In the genomic region with DNA sequence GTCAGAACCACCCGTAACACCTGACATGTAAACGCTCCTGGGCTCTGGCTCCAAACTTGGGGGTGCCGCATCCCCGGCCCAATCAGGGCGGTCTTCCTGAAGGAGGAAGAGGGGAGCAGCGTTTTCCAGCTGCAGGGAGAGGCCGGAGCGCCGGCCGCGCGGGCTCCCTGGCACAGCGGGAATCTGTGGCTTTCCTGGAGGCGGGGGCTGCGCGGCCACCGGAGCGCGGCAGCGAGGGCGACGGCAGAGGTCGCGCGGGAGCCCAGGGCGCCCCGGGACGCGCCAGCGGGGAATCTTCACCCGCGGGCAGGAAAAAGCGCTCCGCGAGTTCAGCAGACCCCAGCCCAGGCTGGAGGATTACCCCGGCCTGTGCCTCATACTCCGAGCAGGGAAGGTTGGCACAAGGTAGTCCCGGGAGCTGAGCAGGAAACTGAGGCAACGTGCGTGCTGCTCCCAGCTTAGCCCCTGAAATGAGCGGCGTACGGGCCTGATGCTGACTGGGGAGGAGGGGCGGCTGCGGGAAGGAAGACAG, we compare ENCODE assay signal across 2 cellular contexts.
A peak's percentile ranks its signal among the peaks of the same experiment; 100 is the strongest.
TF ChIP-seq lines count a peak whose summit lies in the region.

No MANE protein-coding gene starts in this region.

TF ChIP-seq in HEK293T, 16 proteins besides CTCF, POLR2A, EP300 and RAD21:
- TF ChIP-seq FOXM1 (IDR thresholded peaks at IDR 0.05; ENCODE audit: borderline replicate concordance) = no peak
- TF ChIP-seq HDGF (IDR thresholded peaks at IDR 0.05; ENCODE audit: borderline replicate concordance) = no peak
- TF ChIP-seq SP1 (IDR thresholded peaks at IDR 0.05) = no peak
- no peak for TF ChIP-seq ELF4 (IDR thresholded peaks at IDR 0.05)
- no peak for TF ChIP-seq ZNF384 (IDR thresholded peaks at IDR 0.05)
- TF ChIP-seq BHLHE40 (IDR thresholded peaks at IDR 0.05; ENCODE audit: borderline replicate concordance) = no peak
- no peak for TF ChIP-seq CTBP1 (IDR thresholded peaks at IDR 0.05; ENCODE audit: borderline replicate concordance)
- TF ChIP-seq SUZ12 (IDR thresholded peaks at IDR 0.05) = no peak
- TF ChIP-seq L3MBTL2 (conservative IDR thresholded peaks at IDR 0.05) = no peak
- no peak for TF ChIP-seq LEF1 (IDR thresholded peaks at IDR 0.05; ENCODE audit: borderline replicate concordance)

TF ChIP-seq in HepG2, 621 proteins besides CTCF, POLR2A, EP300 and RAD21 (continues in another document):
- TF ChIP-seq ZNF547 (CRISPR knock-in tag; IDR thresholded peaks at IDR 0.05) = peak; percentile 45; the same call in 1 of the 2 replicates
- TF ChIP-seq RXRB (CRISPR knock-in tag; IDR thresholded peaks at IDR 0.05; ENCODE audit: borderline replicate concordance) = 0 out of 2 replicates have a peak, but pooled peaks have one; percentile 4
- no peak for TF ChIP-seq KDM1A (CRISPR knock-in tag; IDR thresholded peaks at IDR 0.05)
- no peak for TF ChIP-seq CREB1 (IDR thresholded peaks at IDR 0.05)
- no peak for TF ChIP-seq CREB1 (CRISPR knock-in tag; IDR thresholded peaks at IDR 0.05)
- TF ChIP-seq, protein P1, sequence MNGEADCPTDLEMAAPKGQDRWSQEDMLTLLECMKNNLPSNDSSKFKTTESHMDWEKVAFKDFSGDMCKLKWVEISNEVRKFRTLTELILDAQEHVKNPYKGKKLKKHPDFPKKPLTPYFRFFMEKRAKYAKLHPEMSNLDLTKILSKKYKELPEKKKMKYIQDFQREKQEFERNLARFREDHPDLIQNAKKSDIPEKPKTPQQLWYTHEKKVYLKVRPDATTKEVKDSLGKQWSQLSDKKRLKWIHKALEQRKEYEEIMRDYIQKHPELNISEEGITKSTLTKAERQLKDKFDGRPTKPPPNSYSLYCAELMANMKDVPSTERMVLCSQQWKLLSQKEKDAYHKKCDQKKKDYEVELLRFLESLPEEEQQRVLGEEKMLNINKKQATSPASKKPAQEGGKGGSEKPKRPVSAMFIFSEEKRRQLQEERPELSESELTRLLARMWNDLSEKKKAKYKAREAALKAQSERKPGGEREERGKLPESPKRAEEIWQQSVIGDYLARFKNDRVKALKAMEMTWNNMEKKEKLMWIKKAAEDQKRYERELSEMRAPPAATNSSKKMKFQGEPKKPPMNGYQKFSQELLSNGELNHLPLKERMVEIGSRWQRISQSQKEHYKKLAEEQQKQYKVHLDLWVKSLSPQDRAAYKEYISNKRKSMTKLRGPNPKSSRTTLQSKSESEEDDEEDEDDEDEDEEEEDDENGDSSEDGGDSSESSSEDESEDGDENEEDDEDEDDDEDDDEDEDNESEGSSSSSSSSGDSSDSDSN (CRISPR knock-in tag; IDR thresholded peaks at IDR 0.05) = 0 out of 2 replicates have a peak, but pooled peaks have one; percentile 40
- peak; percentile 12 for TF ChIP-seq SRSF1 (optimal IDR thresholded peaks at IDR 0.05; ENCODE audit: low read depth, low read length)
- 0 out of 2 replicates have a peak, but pooled peaks have one; percentile 23 for TF ChIP-seq PHF8 (CRISPR knock-in tag; IDR thresholded peaks at IDR 0.05)
- 0 out of 2 replicates have a peak, but pooled peaks have one; percentile 32 for TF ChIP-seq KAT7 (CRISPR knock-in tag; IDR thresholded peaks at IDR 0.05; ENCODE audit: borderline replicate concordance)
- TF ChIP-seq ZNF383 (CRISPR knock-in tag; IDR thresholded peaks at IDR 0.05; ENCODE audit: borderline replicate concordance) = no peak
- peak; percentile 72; the same call in 1 of the 2 replicates for TF ChIP-seq KDM2A (CRISPR knock-in tag; IDR thresholded peaks at IDR 0.05; ENCODE audit: borderline replicate concordance, low read depth)
- no peak for TF ChIP-seq NR2C2 (CRISPR knock-in tag; IDR thresholded peaks at IDR 0.05; ENCODE audit: borderline replicate concordance)
- no peak for TF ChIP-seq ZNF10 (CRISPR knock-in tag; IDR thresholded peaks at IDR 0.05; ENCODE audit: borderline replicate concordance, low read depth)
- no peak for TF ChIP-seq NCOA5 (CRISPR knock-in tag; IDR thresholded peaks at IDR 0.05)
- TF ChIP-seq YEATS4 (CRISPR knock-in tag; IDR thresholded peaks at IDR 0.05; ENCODE audit: borderline replicate concordance) = peak; percentile 25; the same call in 1 of the 2 replicates
- peak; percentile 14 for TF ChIP-seq ASH2L (IDR thresholded peaks at IDR 0.05; ENCODE audit: insufficient read length, low read depth, low read length)
- 0 out of 2 replicates have a peak, but pooled peaks have one; percentile 9 for TF ChIP-seq RBFOX2 (IDR thresholded peaks at IDR 0.05; ENCODE audit: low read depth, low read length)
- TF ChIP-seq, protein P2, sequence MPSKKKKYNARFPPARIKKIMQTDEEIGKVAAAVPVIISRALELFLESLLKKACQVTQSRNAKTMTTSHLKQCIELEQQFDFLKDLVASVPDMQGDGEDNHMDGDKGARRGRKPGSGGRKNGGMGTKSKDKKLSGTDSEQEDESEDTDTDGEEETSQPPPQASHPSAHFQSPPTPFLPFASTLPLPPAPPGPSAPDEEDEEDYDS (CRISPR knock-in tag; IDR thresholded peaks at IDR 0.05) = no peak
- TF ChIP-seq, protein P3, sequence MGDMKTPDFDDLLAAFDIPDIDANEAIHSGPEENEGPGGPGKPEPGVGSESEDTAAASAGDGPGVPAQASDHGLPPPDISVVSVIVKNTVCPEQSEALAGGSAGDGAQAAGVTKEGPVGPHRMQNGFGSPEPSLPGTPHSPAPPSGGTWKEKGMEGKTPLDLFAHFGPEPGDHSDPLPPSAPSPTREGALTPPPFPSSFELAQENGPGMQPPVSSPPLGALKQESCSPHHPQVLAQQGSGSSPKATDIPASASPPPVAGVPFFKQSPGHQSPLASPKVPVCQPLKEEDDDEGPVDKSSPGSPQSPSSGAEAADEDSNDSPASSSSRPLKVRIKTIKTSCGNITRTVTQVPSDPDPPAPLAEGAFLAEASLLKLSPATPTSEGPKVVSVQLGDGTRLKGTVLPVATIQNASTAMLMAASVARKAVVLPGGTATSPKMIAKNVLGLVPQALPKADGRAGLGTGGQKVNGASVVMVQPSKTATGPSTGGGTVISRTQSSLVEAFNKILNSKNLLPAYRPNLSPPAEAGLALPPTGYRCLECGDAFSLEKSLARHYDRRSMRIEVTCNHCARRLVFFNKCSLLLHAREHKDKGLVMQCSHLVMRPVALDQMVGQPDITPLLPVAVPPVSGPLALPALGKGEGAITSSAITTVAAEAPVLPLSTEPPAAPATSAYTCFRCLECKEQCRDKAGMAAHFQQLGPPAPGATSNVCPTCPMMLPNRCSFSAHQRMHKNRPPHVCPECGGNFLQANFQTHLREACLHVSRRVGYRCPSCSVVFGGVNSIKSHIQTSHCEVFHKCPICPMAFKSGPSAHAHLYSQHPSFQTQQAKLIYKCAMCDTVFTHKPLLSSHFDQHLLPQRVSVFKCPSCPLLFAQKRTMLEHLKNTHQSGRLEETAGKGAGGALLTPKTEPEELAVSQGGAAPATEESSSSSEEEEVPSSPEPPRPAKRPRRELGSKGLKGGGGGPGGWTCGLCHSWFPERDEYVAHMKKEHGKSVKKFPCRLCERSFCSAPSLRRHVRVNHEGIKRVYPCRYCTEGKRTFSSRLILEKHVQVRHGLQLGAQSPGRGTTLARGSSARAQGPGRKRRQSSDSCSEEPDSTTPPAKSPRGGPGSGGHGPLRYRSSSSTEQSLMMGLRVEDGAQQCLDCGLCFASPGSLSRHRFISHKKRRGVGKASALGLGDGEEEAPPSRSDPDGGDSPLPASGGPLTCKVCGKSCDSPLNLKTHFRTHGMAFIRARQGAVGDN (CRISPR knock-in tag; IDR thresholded peaks at IDR 0.05) = peak; percentile 50; the same call in 1 of the 2 replicates
- TF ChIP-seq POLR2G (IDR thresholded peaks at IDR 0.05; ENCODE audit: low read depth, low read length) = peak; percentile 53
- peak; percentile 49; the same call in 1 of the 2 replicates for TF ChIP-seq HDAC1 (CRISPR knock-in tag; IDR thresholded peaks at IDR 0.05)
- TF ChIP-seq, protein P4, sequence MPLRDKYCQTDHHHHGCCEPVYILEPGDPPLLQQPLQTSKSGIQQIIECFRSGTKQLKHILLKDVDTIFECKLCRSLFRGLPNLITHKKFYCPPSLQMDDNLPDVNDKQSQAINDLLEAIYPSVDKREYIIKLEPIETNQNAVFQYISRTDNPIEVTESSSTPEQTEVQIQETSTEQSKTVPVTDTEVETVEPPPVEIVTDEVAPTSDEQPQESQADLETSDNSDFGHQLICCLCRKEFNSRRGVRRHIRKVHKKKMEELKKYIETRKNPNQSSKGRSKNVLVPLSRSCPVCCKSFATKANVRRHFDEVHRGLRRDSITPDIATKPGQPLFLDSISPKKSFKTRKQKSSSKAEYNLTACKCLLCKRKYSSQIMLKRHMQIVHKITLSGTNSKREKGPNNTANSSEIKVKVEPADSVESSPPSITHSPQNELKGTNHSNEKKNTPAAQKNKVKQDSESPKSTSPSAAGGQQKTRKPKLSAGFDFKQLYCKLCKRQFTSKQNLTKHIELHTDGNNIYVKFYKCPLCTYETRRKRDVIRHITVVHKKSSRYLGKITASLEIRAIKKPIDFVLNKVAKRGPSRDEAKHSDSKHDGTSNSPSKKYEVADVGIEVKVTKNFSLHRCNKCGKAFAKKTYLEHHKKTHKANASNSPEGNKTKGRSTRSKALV (CRISPR knock-in tag; IDR thresholded peaks at IDR 0.05) = peak; percentile 58; the same call in 1 of the 2 replicates
- peak; percentile 64; the same call in 1 of the 2 replicates for TF ChIP-seq ZNF777 (CRISPR knock-in tag; IDR thresholded peaks at IDR 0.05)
- 0 out of 2 replicates have a peak, but pooled peaks have one; percentile 15 for TF ChIP-seq ZNF430 (CRISPR knock-in tag; IDR thresholded peaks at IDR 0.05)
- TF ChIP-seq, protein P5, sequence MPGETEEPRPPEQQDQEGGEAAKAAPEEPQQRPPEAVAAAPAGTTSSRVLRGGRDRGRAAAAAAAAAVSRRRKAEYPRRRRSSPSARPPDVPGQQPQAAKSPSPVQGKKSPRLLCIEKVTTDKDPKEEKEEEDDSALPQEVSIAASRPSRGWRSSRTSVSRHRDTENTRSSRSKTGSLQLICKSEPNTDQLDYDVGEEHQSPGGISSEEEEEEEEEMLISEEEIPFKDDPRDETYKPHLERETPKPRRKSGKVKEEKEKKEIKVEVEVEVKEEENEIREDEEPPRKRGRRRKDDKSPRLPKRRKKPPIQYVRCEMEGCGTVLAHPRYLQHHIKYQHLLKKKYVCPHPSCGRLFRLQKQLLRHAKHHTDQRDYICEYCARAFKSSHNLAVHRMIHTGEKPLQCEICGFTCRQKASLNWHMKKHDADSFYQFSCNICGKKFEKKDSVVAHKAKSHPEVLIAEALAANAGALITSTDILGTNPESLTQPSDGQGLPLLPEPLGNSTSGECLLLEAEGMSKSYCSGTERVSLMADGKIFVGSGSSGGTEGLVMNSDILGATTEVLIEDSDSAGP (CRISPR knock-in tag; IDR thresholded peaks at IDR 0.05; ENCODE audit: borderline replicate concordance) = 0 out of 2 replicates have a peak, but pooled peaks have one; percentile 74
- no peak for TF ChIP-seq MEIS2 (CRISPR knock-in tag; IDR thresholded peaks at IDR 0.05)
- TF ChIP-seq NONO (IDR thresholded peaks at IDR 0.05) = no peak
- TF ChIP-seq NONO (CRISPR knock-in tag; conservative IDR thresholded peaks at IDR 0.05) = 0 out of 2 replicates have a peak, but pooled peaks have one; percentile 28
- peak; percentile 93 for TF ChIP-seq AGO2 (optimal IDR thresholded peaks at IDR 0.05; ENCODE audit: low read depth, low read length)
- TF ChIP-seq ZFAT (CRISPR knock-in tag; conservative IDR thresholded peaks at IDR 0.05) = no peak
- TF ChIP-seq, protein P6, sequence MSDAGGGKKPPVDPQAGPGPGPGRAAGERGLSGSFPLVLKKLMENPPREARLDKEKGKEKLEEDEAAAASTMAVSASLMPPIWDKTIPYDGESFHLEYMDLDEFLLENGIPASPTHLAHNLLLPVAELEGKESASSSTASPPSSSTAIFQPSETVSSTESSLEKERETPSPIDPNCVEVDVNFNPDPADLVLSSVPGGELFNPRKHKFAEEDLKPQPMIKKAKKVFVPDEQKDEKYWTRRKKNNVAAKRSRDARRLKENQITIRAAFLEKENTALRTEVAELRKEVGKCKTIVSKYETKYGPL (CRISPR knock-in tag; IDR thresholded peaks at IDR 0.05) = no peak
- TF ChIP-seq GABPB1 (CRISPR knock-in tag; IDR thresholded peaks at IDR 0.05) = peak; percentile 16; the same call in 1 of the 2 replicates
- TF ChIP-seq, protein P7, sequence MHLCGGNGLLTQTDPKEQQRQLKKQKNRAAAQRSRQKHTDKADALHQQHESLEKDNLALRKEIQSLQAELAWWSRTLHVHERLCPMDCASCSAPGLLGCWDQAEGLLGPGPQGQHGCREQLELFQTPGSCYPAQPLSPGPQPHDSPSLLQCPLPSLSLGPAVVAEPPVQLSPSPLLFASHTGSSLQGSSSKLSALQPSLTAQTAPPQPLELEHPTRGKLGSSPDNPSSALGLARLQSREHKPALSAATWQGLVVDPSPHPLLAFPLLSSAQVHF (CRISPR knock-in tag; IDR thresholded peaks at IDR 0.05) = peak; percentile 59; the same call in 1 of the 2 replicates
- TF ChIP-seq, protein P8, sequence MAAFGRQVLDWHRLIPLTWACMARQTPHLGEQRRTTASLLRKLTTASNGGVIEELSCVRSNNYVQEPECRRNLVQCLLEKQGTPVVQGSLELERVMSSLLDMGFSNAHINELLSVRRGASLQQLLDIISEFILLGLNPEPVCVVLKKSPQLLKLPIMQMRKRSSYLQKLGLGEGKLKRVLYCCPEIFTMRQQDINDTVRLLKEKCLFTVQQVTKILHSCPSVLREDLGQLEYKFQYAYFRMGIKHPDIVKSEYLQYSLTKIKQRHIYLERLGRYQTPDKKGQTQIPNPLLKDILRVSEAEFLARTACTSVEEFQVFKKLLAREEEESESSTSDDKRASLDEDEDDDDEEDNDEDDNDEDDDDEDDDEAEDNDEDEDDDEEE (CRISPR knock-in tag; IDR thresholded peaks at IDR 0.05) = 0 out of 2 replicates have a peak, but pooled peaks have one; percentile 24
- peak; percentile 32; the same call in 1 of the 2 replicates for TF ChIP-seq ZNF598 (CRISPR knock-in tag; IDR thresholded peaks at IDR 0.05; ENCODE audit: borderline replicate concordance)
- TF ChIP-seq ZNF251 (CRISPR knock-in tag; IDR thresholded peaks at IDR 0.05) = no peak
- TF ChIP-seq TBX2 (CRISPR knock-in tag; IDR thresholded peaks at IDR 0.05; ENCODE audit: borderline replicate concordance) = peak; percentile 44; the same call in 1 of the 2 replicates
- no peak for TF ChIP-seq SMAD9 (CRISPR knock-in tag; IDR thresholded peaks at IDR 0.05)
- peak; percentile 87 for TF ChIP-seq RBM22 (optimal IDR thresholded peaks at IDR 0.05; ENCODE audit: low read length)
- peak; percentile 32; the same call in 1 of the 2 replicates for TF ChIP-seq ZNF550 (CRISPR knock-in tag; IDR thresholded peaks at IDR 0.05; ENCODE audit: borderline replicate concordance)
- TF ChIP-seq NFE2L2 (IDR thresholded peaks at IDR 0.05; ENCODE audit: low read length) = no peak
- TF ChIP-seq REL (CRISPR knock-in tag; conservative IDR thresholded peaks at IDR 0.05) = peak; percentile 47; the same call in 1 of the 2 replicates
- 0 out of 2 replicates have a peak, but pooled peaks have one; percentile 26 for TF ChIP-seq EED (CRISPR knock-in tag; IDR thresholded peaks at IDR 0.05)
- TF ChIP-seq, protein P9, sequence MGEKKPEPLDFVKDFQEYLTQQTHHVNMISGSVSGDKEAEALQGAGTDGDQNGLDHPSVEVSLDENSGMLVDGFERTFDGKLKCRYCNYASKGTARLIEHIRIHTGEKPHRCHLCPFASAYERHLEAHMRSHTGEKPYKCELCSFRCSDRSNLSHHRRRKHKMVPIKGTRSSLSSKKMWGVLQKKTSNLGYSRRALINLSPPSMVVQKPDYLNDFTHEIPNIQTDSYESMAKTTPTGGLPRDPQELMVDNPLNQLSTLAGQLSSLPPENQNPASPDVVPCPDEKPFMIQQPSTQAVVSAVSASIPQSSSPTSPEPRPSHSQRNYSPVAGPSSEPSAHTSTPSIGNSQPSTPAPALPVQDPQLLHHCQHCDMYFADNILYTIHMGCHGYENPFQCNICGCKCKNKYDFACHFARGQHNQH (CRISPR knock-in tag; IDR thresholded peaks at IDR 0.05) = no peak
